ENCODE assay signal across 8 cellular contexts in genomic region chr3:62188547-62189375, GRCh38.
DNase-seq lines count a peak whose midpoint lies in the region; ATAC-seq and TF ChIP-seq lines count a peak whose summit lies in the region.

No MANE protein-coding gene starts in this region.

- DNase-seq in CD1c-positive myeloid dendritic cell (ENCODE audit: extremely low spot score) (peak; percentile 71), HL-60 (ENCODE audit: low read depth in 1 of 2, low spot score in 1 of 2) (peak; percentile 20 to 53), NOMO-1 treated with dmso at 0.1 percent for 144 hours (lab: John Stamatoyannopoulos, UW; ENCODE audit: unreplicated experiment) (peak; percentile 41), epithelial cell of esophagus (ENCODE audit: low read depth) (peak; percentile 79), natural killer cell (peak; percentile 29)
- peak; percentile 55 for DNase-seq in activated CD8-positive, alpha-beta memory T cell treated with anti-CD3 and anti-CD28 coated beads, Interleukin-2, amount 50 U/mL, for 4 hours
- DNase-seq in stimulated activated naive CD4-positive, alpha-beta T cell (lab: John Stamatoyannopoulos, UW): peak; percentile 24 to 59 (median 37)

- H3K36me3 Mint-ChIP-seq in natural killer cell: no peaks in the 10 kb centered on the region

- H3K27ac ChIP-seq in HL-60 (replicated peaks): no peak overlapping the region

- H3K27me3 Mint-ChIP-seq in natural killer cell (ENCODE audit: low read depth in 2 of 2): no peaks in the 10 kb centered on the region

- peaks cover 8 to 22% of the 10 kb centered on the region in 2 donors for H3K4me1 Mint-ChIP-seq in natural killer cell

- intact Hi-C loops in natural killer cell (cut with micrococcal nuclease): no loop called here

- no peaks in the 10 kb centered on the region for H3K27me3 ChIP-seq in HL-60 (ENCODE audit: insufficient read depth, poor library complexity, severe bottlenecking)

- H3K4me3 ChIP-seq in HL-60 (replicated peaks; ENCODE audit: insufficient read depth, low read length): no peak overlapping the region
- H3K4me3 ChIP-seq in epithelial cell of esophagus (ENCODE audit: low read length): no peak overlapping the region

- no peaks in the 10 kb centered on the region for H3K9me3 Mint-ChIP-seq in natural killer cell

- ATAC-seq in GM19397 (IDR thresholded peaks at IDR 0.05; ENCODE audit: unreplicated experiment) (peak; percentile 75), natural killer cell (peak in 1 of 3 donors; percentile 77)

- no peak overlapping the region for H3K27ac Mint-ChIP-seq in natural killer cell

- peak overlapping the region; percentile 6 for H3K4me3 Mint-ChIP-seq in natural killer cell

- TF ChIP-seq CTCF in HL-60 (IDR thresholded peaks at IDR 0.05; ENCODE audit: insufficient read depth, low read length): peak; percentile 76
- TF ChIP-seq CTCF in epithelial cell of esophagus (IDR thresholded peaks at IDR 0.05; ENCODE audit: insufficient read depth, low read depth, low read length, missing control alignments): peak; percentile 77
- TF ChIP-seq CTCF in natural killer cell (IDR thresholded peaks at IDR 0.05): peak; percentile 66

Comparison
In these comparisons a context has a peak if more than half of its experiments do, and no peak if none do; other contexts are left out.
1. DNase-seq: peak in every context shown above with its lines; median percentile 79 in epithelial cell of esophagus; 71 in CD1c-positive myeloid dendritic cell; 55 in activated CD8-positive, alpha-beta memory T cell treated with anti-CD3 and anti-CD28 coated beads, Interleukin-2, amount 50 U/mL, for 4 hours; 41 in NOMO-1 treated with dmso at 0.1 percent for 144 hours; 37 in stimulated activated naive CD4-positive, alpha-beta T cell; 36 in HL-60; 29 in natural killer cell.